9 cellular contexts compared by ENCODE assay signal in genomic region chr6:87789198-87789899, GRCh38.
DNase-seq lines count a peak whose midpoint lies in the region; ATAC-seq, FAIRE-seq and TF ChIP-seq lines count a peak whose summit lies in the region.
"Had no signal": no experiment of that assay in that cellular context is flagged by ENCODE, and none has a peak within 500 bp of the region (broad histone marks: within the 10 kb centered on the region; RNA-seq: fewer than 3 reads in every experiment).

No MANE protein-coding gene starts in this region.

- H3K4me3 ChIP-seq in A549 = peak overlapping the region; percentile 27; the same call in 1 of the 3 replicates
- H3K4me3 ChIP-seq in adipocyte (ENCODE audit: low read length) = peak overlapping the region; percentile 39
- H3K4me3 ChIP-seq in kidney (ENCODE audit: low read length in 2 of 2) = peak overlapping the region in 1 of 2 donors; percentile 12

- H3K36me3 ChIP-seq in adipocyte (ENCODE audit: control insufficient read depth, insufficient read depth, low read length, severe bottlenecking) (no peaks in the 10 kb centered on the region), kidney (ENCODE audit: control insufficient read depth in 1 of 2, insufficient read depth in 2 of 2, low read length in 2 of 2) (no peaks in the 10 kb centered on the region)

- H3K4me2 ChIP-seq in A549 = peak overlapping the region; percentile 84

- H3K27me3 ChIP-seq in adipocyte (replicated peaks; ENCODE audit: control insufficient read depth, insufficient read depth, low read length) = no peaks in the 10 kb centered on the region

- POLR2A ChIA-PET in A549 (lab: Yijun Ruan, JAX) = interaction anchor here (0.6 to 1.5 kb wide), 4 partner anchors 57 to 187 kb away, joined by 3 to 7 read pairs (median 4); partner anchors contain the start of gene AKIRIN2

- intact Hi-C loops in kidney (cut with DNase I) = no loop called here

- H3K9me3 ChIP-seq in A549 (no peaks in the 10 kb centered on the region), adipocyte (ENCODE audit: control insufficient read depth, low read length) (peaks cover 7% of the 10 kb centered on the region), kidney (ENCODE audit: control insufficient read depth in 1 of 2, low read length in 2 of 2) (no peaks in the 10 kb centered on the region)

- WGBS in A549 (ENCODE audit: missing lambda C conversion rate) = 0% methylated on average over 2 of the region's 2 CpGs

- DNase-seq in A549 (ENCODE audit: low read depth in 1 of 2, low spot score in 1 of 2) = peak; percentile 79 to 90
- peak; percentile 32 for DNase-seq in HT-29 (ENCODE audit: low spot score)
- DNase-seq in adipocyte (ENCODE audit: low read depth) = peak; percentile 40
- no peak for DNase-seq in kidney
- no peak for DNase-seq in DMS79 treated with DMSO at 0.1 percent for 48 hours (lab: John Stamatoyannopoulos, UW)
- DNase-seq in effector CD4-positive, alpha-beta T cell = no peak
- no peak for DNase-seq in activated T-cell treated with anti-CD3 and anti-CD28 coated beads, Interleukin-2, amount 50 U/mL, for 1 hour

- no peak for TF ChIP-seq POLR2A in A549 (IDR thresholded peaks at IDR 0.05; ENCODE audit: low read length)

- no peak; a peak in 3 of 5 replicates for TF ChIP-seq RAD21 in A549 (conservative IDR thresholded peaks at IDR 0.05 in 1 of 2, IDR thresholded peaks at IDR 0.05 in 1 of 2)

- peak overlapping the region; percentile 92 to 94 for H3K27ac ChIP-seq in A549
- H3K27ac ChIP-seq in kidney (ENCODE audit: low read depth in 2 of 2, low read length in 2 of 2) = peak overlapping the region; percentile 19 to 42
- H3K27ac ChIP-seq: C4-2B had no signal

- no peak for TF ChIP-seq CTCF in A549 (IDR thresholded peaks at IDR 0.05)
- no peak for TF ChIP-seq CTCF in kidney (IDR thresholded peaks at IDR 0.05; ENCODE audit: borderline replicate concordance, extremely low read depth, insufficient read depth)

- CTCF ChIA-PET in A549 (lab: Yijun Ruan, JAX) = no interaction called here

- peak in 1 of 2 experiments; percentile 54; a peak in 2 of 5 replicates for TF ChIP-seq EP300 in A549 (IDR thresholded peaks at IDR 0.05)

- peaks cover 46% of the 10 kb centered on the region for H3K4me1 ChIP-seq in A549
- peaks cover 29% of the 10 kb centered on the region for H3K4me1 ChIP-seq in adipocyte (ENCODE audit: control insufficient read depth, insufficient read depth, low read length)
- H3K4me1 ChIP-seq in kidney (ENCODE audit: control insufficient read depth in 1 of 2, insufficient read depth in 1 of 2, low read depth in 1 of 2, low read length in 2 of 2) = peaks cover 3 to 11% of the 10 kb centered on the region in 2 donors

- ATAC-seq in A549 (peak; percentile 98 to 100), HG02610 (IDR thresholded peaks at IDR 0.05; ENCODE audit: unreplicated experiment) (no peak)

- H3K9ac ChIP-seq in adipocyte (ENCODE audit: low read length) (peak overlapping the region; percentile 39), kidney (ENCODE audit: low read length in 2 of 2) (no peak overlapping the region)

- FAIRE-seq in A549 (lab: Jason Lieb, UNC) (no peak), kidney (lab: Jason Lieb, UNC) (no peak)

TF ChIP-seq in A549, 52 proteins besides CTCF, POLR2A, EP300 and RAD21:
- TF ChIP-seq JUN (IDR thresholded peaks at IDR 0.05) = peak; percentile 36 to 77; a peak in 3 of 5 replicates
- no peak for TF ChIP-seq PHF8 (IDR thresholded peaks at IDR 0.05; ENCODE audit: borderline replicate concordance, low read depth)
- TF ChIP-seq CEBPB (IDR thresholded peaks at IDR 0.05) = peak; percentile 88 to 89
- TF ChIP-seq EHF (CRISPR knock-in tag; IDR thresholded peaks at IDR 0.05) = no peak
- peak; percentile 97 for TF ChIP-seq MAFK (IDR thresholded peaks at IDR 0.05; ENCODE audit: partially characterized antibody)
- TF ChIP-seq MAX (IDR thresholded peaks at IDR 0.05) = 0 out of 2 replicates have a peak, but pooled peaks have one; percentile 1
- TF ChIP-seq JUNB (IDR thresholded peaks at IDR 0.05) = peak; percentile 66
- TF ChIP-seq FOSL2 (IDR thresholded peaks at IDR 0.05) = peak; percentile 54
- peak; percentile 85 for TF ChIP-seq FOSL2 (CRISPR knock-in tag; IDR thresholded peaks at IDR 0.05)

Comparison
In these comparisons a context has a peak if more than half of its experiments do, and no peak if none do; other contexts are left out.
1. DNase-seq: peak in A549 (2 of 2), HT-29 (single experiment) and adipocyte (single experiment); none in kidney (single experiment), DMS79 treated with DMSO at 0.1 percent for 48 hours (single experiment), effector CD4-positive, alpha-beta T cell (single experiment) and activated T-cell treated with anti-CD3 and anti-CD28 coated beads, Interleukin-2, amount 50 U/mL, for 1 hour (single experiment).